In genomic region chr22:19132693-19133400, GRCh38 we compare ENCODE assay signal across 26 cellular contexts. TPM values are rescaled to one million over a fixed set of nuclear protein-coding genes. Genes with fewer than 3 reads are reported as not detected.
DNase-seq lines count a peak whose midpoint lies in the region; ATAC-seq, FAIRE-seq and TF ChIP-seq lines count a peak whose summit lies in the region.
"Had no signal": no experiment of that assay in that cellular context is flagged by ENCODE, and none has a peak within 500 bp of the region (broad histone marks: within the 10 kb centered on the region; RNA-seq: fewer than 3 reads in every experiment).

No MANE protein-coding gene starts in this region.

- H3K4me3 ChIP-seq in HepG2 (replicated peaks in 1 of 3; ENCODE audit: insufficient read depth in 1 of 3, low read depth in 2 of 3, low read length in 3 of 3) = no peak overlapping the region
- H3K4me3 ChIP-seq: BLaER1 treated with 17β-estradiol and CSF1 and Interleukin-3, amounts not matched to agents 10 nM and 100 nM; GM23248; HAP-1; PC-9; SK-N-MC had no signal

- no peaks in the 10 kb centered on the region for H3K4me1 ChIP-seq in HepG2 (ENCODE audit: insufficient read depth, low read length)
- H3K4me1 ChIP-seq: HAP-1 had no signal

- peak; percentile 19 for DNase-seq in GM12891 (ENCODE audit: insufficient read length, low spot score)
- no peak for DNase-seq in T-helper 17 cell
- DNase-seq in naive thymus-derived CD8-positive, alpha-beta T cell = no peak
- no peak for DNase-seq in NOMO-1 treated with DMSO at 0.1 percent for 48 hours (lab: John Stamatoyannopoulos, UW; ENCODE audit: unreplicated experiment)
- DNase-seq in HepG2 (ENCODE audit: low spot score) = no peak
- DNase-seq in hippocampal formation (lab: John Stamatoyannopoulos, UW) = no peak
- DNase-seq: AML-193; CD4-positive, alpha-beta T cell; GM23248; IMR-90; MM.1S; NCI-H2029; NCI-H446 treated with DMSO at 0.1 percent for 48 hours; NCI-H526; NCI-H82; NK-92 treated with Interleukin-12 subunit alpha and Interleukin-12 subunit beta, amount 100 ng/mL, for 24 hours; PC-9; SIG-M5 had no signal

- H3K9ac ChIP-seq in HepG2 (ENCODE audit: insufficient read depth, low read depth, low read length) = no peak overlapping the region
- H3K9ac ChIP-seq: BLaER1 treated with 17β-estradiol and CSF1 and Interleukin-3, amounts not matched to agents 10 nM and 100 nM; GM23248; KMS-11 had no signal

- intact Hi-C loops in HepG2 (cut with micrococcal nuclease; ENCODE audit: unreplicated experiment) = no loop called here

- ATAC-seq in T-helper 17 cell (no peak), HepG2 (no peak)
- peak; percentile 19 to 23 for ATAC-seq in naive thymus-derived CD8-positive, alpha-beta T cell

- no peak overlapping the region for H3K27ac ChIP-seq in HepG2 (ENCODE audit: extremely low read length, insufficient read depth, low read length)
- H3K27ac ChIP-seq: BLaER1 treated with 17β-estradiol and CSF1 and Interleukin-3, amounts not matched to agents 10 nM and 100 nM; GM23248; KMS-11; PC-9; SK-N-MC had no signal

- H3K36me3 ChIP-seq in HepG2 (replicated peaks in 1 of 2; ENCODE audit: control insufficient read depth in 1 of 2, insufficient read depth in 2 of 2, low read length in 2 of 2) = peaks cover 13 to 37% of the 10 kb centered on the region in 2 experiments; a peak in 4 of 5 replicates

- H3K79me2 ChIP-seq in HepG2 (ENCODE audit: insufficient read depth, low read length) = no peaks in the 10 kb centered on the region

- H4K20me1 ChIP-seq in HepG2 (ENCODE audit: insufficient read depth, low read length) = no peaks in the 10 kb centered on the region

- FAIRE-seq in GM12891 (lab: Jason Lieb, UNC) (no peak), HepG2 (lab: Jason Lieb, UNC) (no peak)
- FAIRE-seq: A204.1, D721Med had no signal

- WGBS in HepG2 (ENCODE audit: low lambda C conversion rate) = 85% methylated on average over 7 of the region's 9 CpGs

- peaks cover 6% of the 10 kb centered on the region for H3K4me1 Mint-ChIP-seq in T-helper 17 cell
- H3K4me1 Mint-ChIP-seq in naive thymus-derived CD8-positive, alpha-beta T cell = peaks cover 0 to 9% (median 3%) of the 10 kb centered on the region in 4 donors

- TF ChIP-seq RAD21 in HepG2 (CRISPR knock-in tag; IDR thresholded peaks at IDR 0.05) = no peak

- H3K9me3 Mint-ChIP-seq in naive thymus-derived CD8-positive, alpha-beta T cell = no peaks in the 10 kb centered on the region
- H3K9me3 Mint-ChIP-seq: CD4-positive, alpha-beta T cell had no signal

- peaks cover 0 to 10% of the 10 kb centered on the region in 2 experiments; a peak in 2 of 5 replicates for H3K27me3 ChIP-seq in HepG2 (ENCODE audit: control insufficient read depth in 1 of 2, insufficient read depth in 2 of 2, low read length in 2 of 2)
- H3K27me3 ChIP-seq: BLaER1 treated with 17β-estradiol and CSF1 and Interleukin-3, amounts not matched to agents 10 nM and 100 nM had no signal

- TF ChIP-seq EP300 in HepG2 (IDR thresholded peaks at IDR 0.05; ENCODE audit: low read depth in 2 of 2, low read length in 2 of 2) = no peak
- TF ChIP-seq EP300 in HepG2 (CRISPR knock-in tag; IDR thresholded peaks at IDR 0.05; ENCODE audit: borderline replicate concordance) = no peak

- H3K4me2 ChIP-seq in HepG2 (ENCODE audit: low read depth, low read length) = no peak overlapping the region
- H3K4me2 ChIP-seq: BLaER1 treated with 17β-estradiol and CSF1 and Interleukin-3, amounts not matched to agents 10 nM and 100 nM; KMS-11; PC-9 had no signal

- no peak for TF ChIP-seq CTCF in HepG2 (CRISPR knock-in tag; IDR thresholded peaks at IDR 0.05)

- no peak overlapping the region for H2AFZ ChIP-seq in HepG2 (ENCODE audit: low read length)
- H2AFZ ChIP-seq: GM23248, PC-9 had no signal

- in situ Hi-C loops in HepG2 (cut with HindIII; ENCODE audit: extremely low pct_ligation_motif_present, low pct_unique_long_range_greater_than_20kb) = no loop called here

- TF ChIP-seq POLR2A in GM12891 (IDR thresholded peaks at IDR 0.05; ENCODE audit: low read depth, low read length) (no peak), HepG2 (IDR thresholded peaks at IDR 0.05; ENCODE audit: insufficient read depth in 1 of 2, low read depth in 2 of 2, low read length in 2 of 2) (no peak)

- H3K9me3 ChIP-seq in T-helper 17 cell (ENCODE audit: control insufficient read depth, low read length, poor library complexity, severe bottlenecking) (no peaks in the 10 kb centered on the region), HepG2 (ENCODE audit: low read length) (no peaks in the 10 kb centered on the region)
- H3K9me3 ChIP-seq: BLaER1 treated with 17β-estradiol and CSF1 and Interleukin-3, amounts not matched to agents 10 nM and 100 nM; HAP-1 had no signal

- peaks cover 6% of the 10 kb centered on the region for H3K36me3 Mint-ChIP-seq in T-helper 17 cell (ENCODE audit: low read depth)
- peaks cover 0 to 50% (median 4%) of the 10 kb centered on the region in 3 donors for H3K36me3 Mint-ChIP-seq in naive thymus-derived CD8-positive, alpha-beta T cell

- CTCF ChIA-PET in HepG2 (lab: Yijun Ruan, JAX; ENCODE audit: low intra/inter-chr PET ratio, low total read pairs) = no interaction called here

- no peak overlapping the region for H3K27ac Mint-ChIP-seq in T-helper 17 cell
- peak overlapping the region in 2 of 10 donors; percentile 60 to 73 for H3K27ac Mint-ChIP-seq in naive thymus-derived CD8-positive, alpha-beta T cell
- H3K27ac Mint-ChIP-seq: CD4-positive, alpha-beta T cell had no signal

- POLR2A ChIA-PET in naive thymus-derived CD8-positive, alpha-beta T cell (lab: Charles Lee) = interaction anchor here (0.5 to 1.1 kb wide), 2 partner anchors 11 to 1914 kb away, joined by 3 to 4 read pairs; partner anchors contain the start of genes ADA2 and DGCR2
- POLR2A ChIA-PET in HepG2 (lab: Yijun Ruan, JAX) = no interaction called here

- BruUV-seq in HepG2 (replicated peaks; lab: Mats Ljungman, UMichigan) = no TSS peak

- peak overlapping the region; percentile 7 for H3K4me3 Mint-ChIP-seq in T-helper 17 cell
- no peak overlapping the region for H3K4me3 Mint-ChIP-seq in naive thymus-derived CD8-positive, alpha-beta T cell
- H3K4me3 Mint-ChIP-seq: CD4-positive, alpha-beta T cell had no signal

- no peaks in the 10 kb centered on the region for H3K27me3 Mint-ChIP-seq in T-helper 17 cell
- no peaks in the 10 kb centered on the region for H3K27me3 Mint-ChIP-seq in naive thymus-derived CD8-positive, alpha-beta T cell
- H3K27me3 Mint-ChIP-seq: CD4-positive, alpha-beta T cell had no signal

RNA-seq across cellular contexts. Expression of gene TSSK2, which starts 1.7 kb away (rescaled TPM):
- polyA plus RNA-seq in GM12891 (2012; ENCODE audit: low read depth, missing spikeins) = not detected
- total RNA-seq in T-helper 17 cell = under 1 TPM; 0.20 to 0.29 TPM
- not detected for total RNA-seq in naive thymus-derived CD8-positive, alpha-beta T cell
- polyA plus RNA-seq in naive thymus-derived CD8-positive, alpha-beta T cell = not detected
- not detected in 2 replicates for total RNA-seq in HepG2 (2016; rRNA removed; fragmentation: Illumina TruSeq; extraction: Trizol)
- not detected in 2 replicates for total RNA-seq in HepG2 (2016; cell fraction: cytosol; rRNA removed; fragmentation: Illumina TruSeq; extraction: Trizol; ENCODE audit: low read depth)
- total RNA-seq in HepG2 (2016; cell fraction: insoluble cytoplasmic fraction; rRNA removed; fragmentation: Illumina TruSeq; extraction: Trizol) = not detected in 2 replicates
- not detected in 2 replicates for total RNA-seq in HepG2 (2016; cell fraction: membrane; rRNA removed; fragmentation: Illumina TruSeq; extraction: Trizol)
- total RNA-seq in HepG2 (2016; cell fraction: nucleus; rRNA removed; fragmentation: Illumina TruSeq; extraction: Trizol) = not detected in 2 replicates
- not detected in 2 replicates for polyA plus RNA-seq in HepG2 (2011; rRNA removed)
- not detected in 2 replicates for polyA plus RNA-seq in HepG2 (2011; cell fraction: cytosol; rRNA removed)
- not detected in 2 replicates for polyA plus RNA-seq in HepG2 (2011; cell fraction: nucleus; rRNA removed)
- polyA plus RNA-seq in HepG2 (2012) = not detected in 2 replicates
- not detected in 2 replicates for polyA plus RNA-seq in HepG2 (2016; cell fraction: cytosol; fragmentation: Illumina TruSeq; extraction: Trizol; ENCODE audit: low read depth)
- polyA plus RNA-seq in HepG2 (2016; cell fraction: insoluble cytoplasmic fraction; fragmentation: Illumina TruSeq; extraction: Trizol; ENCODE audit: low read depth) = not detected in 2 replicates
- not detected in 2 replicates for polyA plus RNA-seq in HepG2 (2016; cell fraction: membrane; fragmentation: Illumina TruSeq; extraction: Trizol; ENCODE audit: low read depth)
- polyA plus RNA-seq in HepG2 (2016; cell fraction: nucleus; fragmentation: Illumina TruSeq; extraction: Trizol; ENCODE audit: insufficient read depth, low read depth) = not detected in 2 replicates
- polyA minus RNA-seq in HepG2 (2011; rRNA and poly(A)+ RNA removed; ENCODE audit: low replicate concordance) = not detected in 2 replicates
- not detected in 2 replicates for polyA minus RNA-seq in HepG2 (2011; cell fraction: cytosol; rRNA and poly(A)+ RNA removed)
- not detected in 2 replicates for polyA minus RNA-seq in HepG2 (2011; cell fraction: nucleus; rRNA and poly(A)+ RNA removed)
- total RNA-seq: GM23248, IMR-90, PC-9, RPMI7951 had no signal
- polyA plus RNA-seq: AG04450, GM23248, IMR-90 had no signal

RNA-seq across cellular contexts. Expression of gene DGCR2, which starts 10.6 kb away (rescaled TPM):
- polyA plus RNA-seq in GM12891 (2012; ENCODE audit: low read depth, missing spikeins) = 9.9 TPM
- 10 to 100 TPM; 37.7 TPM for total RNA-seq in T-helper 17 cell
- 10 to 100 TPM; 63.3 to 66.6 TPM for total RNA-seq in naive thymus-derived CD8-positive, alpha-beta T cell
- 10 to 100 TPM; 29.5 to 61.8 (median 37.8) TPM for polyA plus RNA-seq in naive thymus-derived CD8-positive, alpha-beta T cell
- total RNA-seq in HepG2 (2016; rRNA removed; fragmentation: Illumina TruSeq; extraction: Trizol) = 13.1 and 35.3 TPM in 2 replicates
- 3.2 and 3.3 TPM in 2 replicates for total RNA-seq in HepG2 (2016; cell fraction: cytosol; rRNA removed; fragmentation: Illumina TruSeq; extraction: Trizol; ENCODE audit: low read depth)
- 11.4 and 34.3 TPM in 2 replicates for total RNA-seq in HepG2 (2016; cell fraction: insoluble cytoplasmic fraction; rRNA removed; fragmentation: Illumina TruSeq; extraction: Trizol)
- total RNA-seq in HepG2 (2016; cell fraction: membrane; rRNA removed; fragmentation: Illumina TruSeq; extraction: Trizol) = 7.2 and 7.5 TPM in 2 replicates
- 34.8 and 37.6 TPM in 2 replicates for total RNA-seq in HepG2 (2016; cell fraction: nucleus; rRNA removed; fragmentation: Illumina TruSeq; extraction: Trizol)
- polyA plus RNA-seq in HepG2 (2011; rRNA removed) = 23.1 and 27.6 TPM in 2 replicates
- polyA plus RNA-seq in HepG2 (2011; cell fraction: cytosol; rRNA removed) = 25.5 and 27.7 TPM in 2 replicates
- 29.9 and 34.4 TPM in 2 replicates for polyA plus RNA-seq in HepG2 (2011; cell fraction: nucleus; rRNA removed)
- polyA plus RNA-seq in HepG2 (2012) = 25.6 and 27.4 TPM in 2 replicates
- polyA plus RNA-seq in HepG2 (2016; cell fraction: cytosol; fragmentation: Illumina TruSeq; extraction: Trizol; ENCODE audit: low read depth) = 1.5 TPM in 2 replicates
- 10.5 and 13.9 TPM in 2 replicates for polyA plus RNA-seq in HepG2 (2016; cell fraction: insoluble cytoplasmic fraction; fragmentation: Illumina TruSeq; extraction: Trizol; ENCODE audit: low read depth)
- polyA plus RNA-seq in HepG2 (2016; cell fraction: membrane; fragmentation: Illumina TruSeq; extraction: Trizol; ENCODE audit: low read depth) = 3.2 and 3.5 TPM in 2 replicates
- 46.9 and 47.1 TPM in 2 replicates for polyA plus RNA-seq in HepG2 (2016; cell fraction: nucleus; fragmentation: Illumina TruSeq; extraction: Trizol; ENCODE audit: insufficient read depth, low read depth)
- polyA minus RNA-seq in HepG2 (2011; rRNA and poly(A)+ RNA removed; ENCODE audit: low replicate concordance) = 21.9 and 57.1 TPM in 2 replicates
- 20.8 and 23.5 TPM in 2 replicates for polyA minus RNA-seq in HepG2 (2011; cell fraction: cytosol; rRNA and poly(A)+ RNA removed)
- 18.0 and 21.3 TPM in 2 replicates for polyA minus RNA-seq in HepG2 (2011; cell fraction: nucleus; rRNA and poly(A)+ RNA removed)

RNA-seq across cellular contexts. Expression of gene ESS2, which starts 11.6 kb away (rescaled TPM):
- polyA plus RNA-seq in GM12891 (2012; ENCODE audit: low read depth, missing spikeins) = 10.2 TPM
- total RNA-seq in T-helper 17 cell (10 to 100 TPM; 34.7 to 46.5 TPM), HepG2 (2016; rRNA removed; fragmentation: Illumina TruSeq; extraction: Trizol) (7.6 and 8.9 TPM in 2 replicates)
- 10 to 100 TPM; 20.1 to 20.7 TPM for total RNA-seq in naive thymus-derived CD8-positive, alpha-beta T cell
- 10 to 100 TPM in 1 of 3 donors, 1 to 10 TPM in 2; 4.5 to 11.2 (median 6.9) TPM for polyA plus RNA-seq in naive thymus-derived CD8-positive, alpha-beta T cell
- total RNA-seq in HepG2 (2016; cell fraction: cytosol; rRNA removed; fragmentation: Illumina TruSeq; extraction: Trizol; ENCODE audit: low read depth) = 1.4 and 1.9 TPM in 2 replicates
- total RNA-seq in HepG2 (2016; cell fraction: insoluble cytoplasmic fraction; rRNA removed; fragmentation: Illumina TruSeq; extraction: Trizol) = 7.9 and 8.1 TPM in 2 replicates
- total RNA-seq in HepG2 (2016; cell fraction: membrane; rRNA removed; fragmentation: Illumina TruSeq; extraction: Trizol) = 4.1 and 4.3 TPM in 2 replicates
- 4.9 and 6.3 TPM in 2 replicates for total RNA-seq in HepG2 (2016; cell fraction: nucleus; rRNA removed; fragmentation: Illumina TruSeq; extraction: Trizol)
- polyA plus RNA-seq in HepG2 (2011; rRNA removed) = 7.7 and 9.4 TPM in 2 replicates
- polyA plus RNA-seq in HepG2 (2011; cell fraction: cytosol; rRNA removed) = 6.7 and 9.6 TPM in 2 replicates
- 18.1 and 19.0 TPM in 2 replicates for polyA plus RNA-seq in HepG2 (2011; cell fraction: nucleus; rRNA removed)
- polyA plus RNA-seq in HepG2 (2012) = 6.1 and 7.0 TPM in 2 replicates
- 2.1 and 2.6 TPM in 2 replicates for polyA plus RNA-seq in HepG2 (2016; cell fraction: cytosol; fragmentation: Illumina TruSeq; extraction: Trizol; ENCODE audit: low read depth)
- 9.6 and 10.8 TPM in 2 replicates for polyA plus RNA-seq in HepG2 (2016; cell fraction: insoluble cytoplasmic fraction; fragmentation: Illumina TruSeq; extraction: Trizol; ENCODE audit: low read depth)
- 3.7 and 3.8 TPM in 2 replicates for polyA plus RNA-seq in HepG2 (2016; cell fraction: membrane; fragmentation: Illumina TruSeq; extraction: Trizol; ENCODE audit: low read depth)
- 17.9 and 18.0 TPM in 2 replicates for polyA plus RNA-seq in HepG2 (2016; cell fraction: nucleus; fragmentation: Illumina TruSeq; extraction: Trizol; ENCODE audit: insufficient read depth, low read depth)
- polyA minus RNA-seq in HepG2 (2011; rRNA and poly(A)+ RNA removed; ENCODE audit: low replicate concordance) = 5.0 and 5.6 TPM in 2 replicates
- 3.7 and 4.4 TPM in 2 replicates for polyA minus RNA-seq in HepG2 (2011; cell fraction: cytosol; rRNA and poly(A)+ RNA removed)
- 4.8 and 6.2 TPM in 2 replicates for polyA minus RNA-seq in HepG2 (2011; cell fraction: nucleus; rRNA and poly(A)+ RNA removed)

RNA-seq across cellular contexts. Expression of gene GSC2, which starts 17.2 kb away (rescaled TPM):
- not detected for polyA plus RNA-seq in GM12891 (2012; ENCODE audit: low read depth, missing spikeins)
- total RNA-seq in T-helper 17 cell = not detected
- total RNA-seq in naive thymus-derived CD8-positive, alpha-beta T cell = not detected
- not detected for polyA plus RNA-seq in naive thymus-derived CD8-positive, alpha-beta T cell
- not detected in 2 replicates for total RNA-seq in HepG2 (2016; rRNA removed; fragmentation: Illumina TruSeq; extraction: Trizol)
- total RNA-seq in HepG2 (2016; cell fraction: cytosol; rRNA removed; fragmentation: Illumina TruSeq; extraction: Trizol; ENCODE audit: low read depth) = not detected in 2 replicates
- total RNA-seq in HepG2 (2016; cell fraction: insoluble cytoplasmic fraction; rRNA removed; fragmentation: Illumina TruSeq; extraction: Trizol) = not detected in 2 replicates
- not detected in 2 replicates for total RNA-seq in HepG2 (2016; cell fraction: membrane; rRNA removed; fragmentation: Illumina TruSeq; extraction: Trizol)
- not detected in 2 replicates for total RNA-seq in HepG2 (2016; cell fraction: nucleus; rRNA removed; fragmentation: Illumina TruSeq; extraction: Trizol)
- polyA plus RNA-seq in HepG2 (2011; rRNA removed) = not detected in 2 replicates
- polyA plus RNA-seq in HepG2 (2011; cell fraction: cytosol; rRNA removed) = not detected in 2 replicates
- not detected in 2 replicates for polyA plus RNA-seq in HepG2 (2011; cell fraction: nucleus; rRNA removed)
- polyA plus RNA-seq in HepG2 (2012) = not detected in 2 replicates
- not detected in 2 replicates for polyA plus RNA-seq in HepG2 (2016; cell fraction: cytosol; fragmentation: Illumina TruSeq; extraction: Trizol; ENCODE audit: low read depth)
- polyA plus RNA-seq in HepG2 (2016; cell fraction: insoluble cytoplasmic fraction; fragmentation: Illumina TruSeq; extraction: Trizol; ENCODE audit: low read depth) = not detected in 2 replicates
- polyA plus RNA-seq in HepG2 (2016; cell fraction: membrane; fragmentation: Illumina TruSeq; extraction: Trizol; ENCODE audit: low read depth) = not detected in 2 replicates
- polyA plus RNA-seq in HepG2 (2016; cell fraction: nucleus; fragmentation: Illumina TruSeq; extraction: Trizol; ENCODE audit: insufficient read depth, low read depth) = not detected in 2 replicates
- polyA minus RNA-seq in HepG2 (2011; rRNA and poly(A)+ RNA removed; ENCODE audit: low replicate concordance) = not detected in 2 replicates
- polyA minus RNA-seq in HepG2 (2011; cell fraction: cytosol; rRNA and poly(A)+ RNA removed) = not detected in 2 replicates
- not detected in 2 replicates for polyA minus RNA-seq in HepG2 (2011; cell fraction: nucleus; rRNA and poly(A)+ RNA removed)
- total RNA-seq: CD4-positive, alpha-beta T cell; GM23248; IMR-90; PC-9; RPMI7951 had no signal
- polyA plus RNA-seq: AG04450, GM23248, IMR-90 had no signal

RNA-seq across cellular contexts. Expression of gene SLC25A1, which starts 45.7 kb away (rescaled TPM):
- 43.7 TPM for polyA plus RNA-seq in GM12891 (2012; ENCODE audit: low read depth, missing spikeins)
- 10 to 100 TPM; 18.4 to 21.3 TPM for total RNA-seq in T-helper 17 cell
- total RNA-seq in naive thymus-derived CD8-positive, alpha-beta T cell = 10 to 100 TPM; 32.1 to 36.3 TPM
- 10 to 100 TPM; 34.7 to 57.5 (median 41.7) TPM for polyA plus RNA-seq in naive thymus-derived CD8-positive, alpha-beta T cell
- total RNA-seq in HepG2 (2016; rRNA removed; fragmentation: Illumina TruSeq; extraction: Trizol) = 118 and 161 TPM in 2 replicates
- total RNA-seq in HepG2 (2016; cell fraction: cytosol; rRNA removed; fragmentation: Illumina TruSeq; extraction: Trizol; ENCODE audit: low read depth) = 121 and 136 TPM in 2 replicates
- 107 and 161 TPM in 2 replicates for total RNA-seq in HepG2 (2016; cell fraction: insoluble cytoplasmic fraction; rRNA removed; fragmentation: Illumina TruSeq; extraction: Trizol)
- 173 and 190 TPM in 2 replicates for total RNA-seq in HepG2 (2016; cell fraction: membrane; rRNA removed; fragmentation: Illumina TruSeq; extraction: Trizol)
- total RNA-seq in HepG2 (2016; cell fraction: nucleus; rRNA removed; fragmentation: Illumina TruSeq; extraction: Trizol) = 74.9 and 92.0 TPM in 2 replicates
- polyA plus RNA-seq in HepG2 (2011; rRNA removed) = 49.4 and 57.3 TPM in 2 replicates
- polyA plus RNA-seq in HepG2 (2011; cell fraction: cytosol; rRNA removed) = 57.0 and 78.3 TPM in 2 replicates
- polyA plus RNA-seq in HepG2 (2011; cell fraction: nucleus; rRNA removed) = 92.6 and 99.0 TPM in 2 replicates
- 71.1 and 74.4 TPM in 2 replicates for polyA plus RNA-seq in HepG2 (2012)
- polyA plus RNA-seq in HepG2 (2016; cell fraction: cytosol; fragmentation: Illumina TruSeq; extraction: Trizol; ENCODE audit: low read depth) = 165 and 180 TPM in 2 replicates
- polyA plus RNA-seq in HepG2 (2016; cell fraction: insoluble cytoplasmic fraction; fragmentation: Illumina TruSeq; extraction: Trizol; ENCODE audit: low read depth) = 116 and 155 TPM in 2 replicates
- polyA plus RNA-seq in HepG2 (2016; cell fraction: membrane; fragmentation: Illumina TruSeq; extraction: Trizol; ENCODE audit: low read depth) = 187 and 190 TPM in 2 replicates
- polyA plus RNA-seq in HepG2 (2016; cell fraction: nucleus; fragmentation: Illumina TruSeq; extraction: Trizol; ENCODE audit: insufficient read depth, low read depth) = 160 and 164 TPM in 2 replicates
- 31.1 and 76.9 TPM in 2 replicates for polyA minus RNA-seq in HepG2 (2011; rRNA and poly(A)+ RNA removed; ENCODE audit: low replicate concordance)
- polyA minus RNA-seq in HepG2 (2011; cell fraction: cytosol; rRNA and poly(A)+ RNA removed) = 45.0 and 48.0 TPM in 2 replicates
- polyA minus RNA-seq in HepG2 (2011; cell fraction: nucleus; rRNA and poly(A)+ RNA removed) = 13.5 and 13.8 TPM in 2 replicates

Comparison
In these comparisons a context has a peak if more than half of its experiments do, and no peak if none do; other contexts are left out.
1. ATAC-seq: peak in naive thymus-derived CD8-positive, alpha-beta T cell (2 of 2); none in T-helper 17 cell (single experiment) and HepG2 (single experiment).